20 cellular contexts compared by ENCODE assay signal in genomic region chr4:126097155-126097554, GRCh38.
DNase-seq lines count a peak whose midpoint lies in the region; ATAC-seq and TF ChIP-seq lines count a peak whose summit lies in the region.
"Had no signal": no experiment of that assay in that cellular context is flagged by ENCODE, and none has a peak within 500 bp of the region (broad histone marks: within the 10 kb centered on the region; RNA-seq: fewer than 3 reads in every experiment).

No MANE protein-coding gene starts in this region.

- H3K27me3 ChIP-seq in neural progenitor cell (no peaks in the 10 kb centered on the region), brain microvascular endothelial cell (replicated peaks) (no peaks in the 10 kb centered on the region)
- H3K27me3 ChIP-seq: MG63, Peyer's patch had no signal

- H3K27me3 Mint-ChIP-seq in neural progenitor cell (ENCODE audit: insufficient read depth, low read depth), result no peaks in the 10 kb centered on the region

- H3K9ac ChIP-seq in neural progenitor cell, result no peak overlapping the region

- no peaks in the 10 kb centered on the region for H3K4me1 ChIP-seq in neural progenitor cell
- H3K4me1 ChIP-seq: Peyer's patch had no signal

- no peaks in the 10 kb centered on the region for H3K9me3 ChIP-seq in neural progenitor cell (ENCODE audit: low read depth)
- H3K9me3 ChIP-seq: MG63, Peyer's patch had no signal

- no peaks in the 10 kb centered on the region for H3K4me1 Mint-ChIP-seq in neural progenitor cell

- peak overlapping the region; percentile 35 for H2AFZ ChIP-seq in neural progenitor cell (replicated peaks)

- H3K27ac ChIP-seq in neural progenitor cell (no peak overlapping the region), brain microvascular endothelial cell (no peak overlapping the region)
- H3K27ac ChIP-seq: 22Rv1, Peyer's patch had no signal

- H3K27ac Mint-ChIP-seq in neural progenitor cell, result no peak overlapping the region

- no peak overlapping the region for H3K4me3 ChIP-seq in choroid plexus epithelial cell (ENCODE audit: low read depth, low read length)
- H3K4me3 ChIP-seq in neural progenitor cell, result no peak overlapping the region
- H3K4me3 ChIP-seq in brain microvascular endothelial cell (ENCODE audit: low read depth, low read length), result no peak overlapping the region
- H3K4me3 ChIP-seq: MG63, Peyer's patch had no signal

- in situ Hi-C loops in brain microvascular endothelial cell (cut with HindIII; ENCODE audit: low pct_ligation_motif_present, low sequenced_read_pairs), result no loop called here

- H3K9me3 Mint-ChIP-seq in neural progenitor cell, result no peaks in the 10 kb centered on the region

- H3K36me3 ChIP-seq in neural progenitor cell (no peaks in the 10 kb centered on the region), brain microvascular endothelial cell (replicated peaks) (no peaks in the 10 kb centered on the region)
- H3K36me3 ChIP-seq: MG63, Peyer's patch had no signal

- H3K4me3 Mint-ChIP-seq in neural progenitor cell, result no peak overlapping the region

- TF ChIP-seq CTCF in choroid plexus epithelial cell (conservative IDR thresholded peaks at IDR 0.05; ENCODE audit: low read depth, low read length) (no peak), neural progenitor cell (IDR thresholded peaks at IDR 0.05) (no peak), brain microvascular endothelial cell (IDR thresholded peaks at IDR 0.05; ENCODE audit: low read depth, low read length, missing control alignments) (no peak)

- H4K20me1 ChIP-seq in neural progenitor cell (ENCODE audit: low read depth), result no peaks in the 10 kb centered on the region

- no peak for TF ChIP-seq POLR2A in GM18505 (IDR thresholded peaks at IDR 0.05; ENCODE audit: borderline replicate concordance, extremely low read depth, insufficient read depth, insufficient read length)

- H3K36me3 Mint-ChIP-seq in neural progenitor cell, result no peaks in the 10 kb centered on the region

- ATAC-seq in GM18505 (IDR thresholded peaks at IDR 0.05; ENCODE audit: unreplicated experiment), result no peak
- ATAC-seq: HCT116, SK-N-SH treated with all-trans-retinoic acid at 6 μM for 48 hours had no signal

- no peaks in the 10 kb centered on the region for H3K79me2 ChIP-seq in neural progenitor cell (ENCODE audit: low read depth)

- peak; percentile 17 for DNase-seq in DMS153 treated with DMSO at 0.1 percent for 48 hours (lab: John Stamatoyannopoulos, UW; ENCODE audit: unreplicated experiment)
- DNase-seq in DMS153 (lab: John Stamatoyannopoulos, UW), result no peak
- DNase-seq in NCI-H2029 treated with DMSO at 0.1 percent for 48 hours (lab: John Stamatoyannopoulos, UW), result peak; percentile 71
- DNase-seq in choroid plexus epithelial cell (ENCODE audit: low read depth), result peak; percentile 4
- no peak for DNase-seq in neural progenitor cell (ENCODE audit: low spot score)
- no peak for DNase-seq in brain microvascular endothelial cell
- no peak for DNase-seq in AML-193 (lab: John Stamatoyannopoulos, UW)
- DNase-seq: Calu3, KBM-7, MG63, NCI-H1417, NCI-H1694, NCI-H2081 treated with DMSO at 0.1 percent for 48 hours, NCI-H526, NCI-H82, Peyer's patch had no signal

- no peaks in the 10 kb centered on the region for H3F3A ChIP-seq in neural progenitor cell (ENCODE audit: low read depth)

- H3K4me2 ChIP-seq in neural progenitor cell, result no peak overlapping the region

Comparison
In these comparisons a context has a peak if more than half of its experiments do, and no peak if none do; other contexts are left out.
1. DNase-seq: peak in DMS153 treated with DMSO at 0.1 percent for 48 hours (single experiment), NCI-H2029 treated with DMSO at 0.1 percent for 48 hours (single experiment) and choroid plexus epithelial cell (single experiment); none in DMS153 (single experiment), neural progenitor cell (single experiment), brain microvascular endothelial cell (single experiment) and AML-193 (0 of 2).